ENCODE assay signal across 2 cellular contexts in the genomic region with DNA sequence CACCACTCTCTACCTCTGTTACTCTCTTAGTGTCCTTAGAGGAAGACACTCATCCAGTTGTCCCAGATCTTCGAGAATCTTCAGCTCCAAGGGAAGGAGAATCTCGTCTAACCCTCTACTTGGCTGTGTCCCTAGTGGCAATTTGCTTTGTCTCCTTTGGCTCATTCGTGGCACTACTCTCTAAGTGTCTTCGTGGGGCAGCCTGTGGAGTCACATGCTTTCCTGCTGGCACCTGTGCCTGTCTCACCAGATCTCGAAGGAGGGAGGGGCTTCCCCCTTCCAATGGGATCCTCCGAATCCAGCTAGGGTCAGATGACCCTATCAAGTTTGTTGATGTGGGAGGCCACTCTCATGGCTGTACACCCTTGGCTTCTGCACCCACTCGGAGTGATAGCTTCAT.
TF ChIP-seq lines count a peak whose summit lies in the region.

No MANE protein-coding gene starts in this region.

TF ChIP-seq in H1, 55 proteins besides CTCF, POLR2A, EP300 and RAD21:
- TF ChIP-seq, protein P1, sequence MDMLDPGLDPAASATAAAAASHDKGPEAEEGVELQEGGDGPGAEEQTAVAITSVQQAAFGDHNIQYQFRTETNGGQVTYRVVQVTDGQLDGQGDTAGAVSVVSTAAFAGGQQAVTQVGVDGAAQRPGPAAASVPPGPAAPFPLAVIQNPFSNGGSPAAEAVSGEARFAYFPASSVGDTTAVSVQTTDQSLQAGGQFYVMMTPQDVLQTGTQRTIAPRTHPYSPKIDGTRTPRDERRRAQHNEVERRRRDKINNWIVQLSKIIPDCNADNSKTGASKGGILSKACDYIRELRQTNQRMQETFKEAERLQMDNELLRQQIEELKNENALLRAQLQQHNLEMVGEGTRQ (IDR thresholded peaks at IDR 0.05; ENCODE audit: low read length) = no peak
- TF ChIP-seq NANOG (IDR thresholded peaks at IDR 0.05; ENCODE audit: insufficient read depth, low read depth, low read length, poor library complexity, severe bottlenecking) (no peak), ASH2L (IDR thresholded peaks at IDR 0.05; ENCODE audit: low read length) (no peak), TEAD4 (IDR thresholded peaks at IDR 0.05; ENCODE audit: low read depth, low read length) (no peak), KDM1A (IDR thresholded peaks at IDR 0.05; ENCODE audit: borderline replicate concordance, low read length) (no peak), MAFK (IDR thresholded peaks at IDR 0.05; ENCODE audit: low read depth, low read length) (no peak), SRF (IDR thresholded peaks at IDR 0.05; ENCODE audit: low read depth, low read length) (no peak), CBX5 (IDR thresholded peaks at IDR 0.05; ENCODE audit: low read depth, low read length) (no peak)
- TF ChIP-seq, protein P2, sequence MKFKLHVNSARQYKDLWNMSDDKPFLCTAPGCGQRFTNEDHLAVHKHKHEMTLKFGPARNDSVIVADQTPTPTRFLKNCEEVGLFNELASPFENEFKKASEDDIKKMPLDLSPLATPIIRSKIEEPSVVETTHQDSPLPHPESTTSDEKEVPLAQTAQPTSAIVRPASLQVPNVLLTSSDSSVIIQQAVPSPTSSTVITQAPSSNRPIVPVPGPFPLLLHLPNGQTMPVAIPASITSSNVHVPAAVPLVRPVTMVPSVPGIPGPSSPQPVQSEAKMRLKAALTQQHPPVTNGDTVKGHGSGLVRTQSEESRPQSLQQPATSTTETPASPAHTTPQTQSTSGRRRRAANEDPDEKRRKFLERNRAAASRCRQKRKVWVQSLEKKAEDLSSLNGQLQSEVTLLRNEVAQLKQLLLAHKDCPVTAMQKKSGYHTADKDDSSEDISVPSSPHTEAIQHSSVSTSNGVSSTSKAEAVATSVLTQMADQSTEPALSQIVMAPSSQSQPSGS (IDR thresholded peaks at IDR 0.05; ENCODE audit: low read length) = no peak
- TF ChIP-seq, protein P3, sequence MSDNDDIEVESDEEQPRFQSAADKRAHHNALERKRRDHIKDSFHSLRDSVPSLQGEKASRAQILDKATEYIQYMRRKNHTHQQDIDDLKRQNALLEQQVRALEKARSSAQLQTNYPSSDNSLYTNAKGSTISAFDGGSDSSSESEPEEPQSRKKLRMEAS (IDR thresholded peaks at IDR 0.05) = peak; percentile 58
- TF ChIP-seq, protein P4, sequence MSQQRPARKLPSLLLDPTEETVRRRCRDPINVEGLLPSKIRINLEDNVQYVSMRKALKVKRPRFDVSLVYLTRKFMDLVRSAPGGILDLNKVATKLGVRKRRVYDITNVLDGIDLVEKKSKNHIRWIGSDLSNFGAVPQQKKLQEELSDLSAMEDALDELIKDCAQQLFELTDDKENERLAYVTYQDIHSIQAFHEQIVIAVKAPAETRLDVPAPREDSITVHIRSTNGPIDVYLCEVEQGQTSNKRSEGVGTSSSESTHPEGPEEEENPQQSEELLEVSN (IDR thresholded peaks at IDR 0.05) = peak; percentile 46; the same call in 1 of the 2 replicates

TF ChIP-seq in HepG2, 621 proteins besides CTCF, POLR2A, EP300 and RAD21:
- TF ChIP-seq ZNF543 (CRISPR knock-in tag; IDR thresholded peaks at IDR 0.05) (no peak), ZNF337 (CRISPR knock-in tag; IDR thresholded peaks at IDR 0.05; ENCODE audit: borderline replicate concordance, low read depth) (no peak), ZSCAN22 (CRISPR knock-in tag; IDR thresholded peaks at IDR 0.05) (no peak), ZNF674 (CRISPR knock-in tag; IDR thresholded peaks at IDR 0.05; ENCODE audit: low read depth) (no peak), ETV6 (CRISPR knock-in tag; conservative IDR thresholded peaks at IDR 0.05) (no peak), ZNF207 (IDR thresholded peaks at IDR 0.05; ENCODE audit: borderline replicate concordance) (no peak), RELA (CRISPR knock-in tag; IDR thresholded peaks at IDR 0.05) (no peak), AGO2 (optimal IDR thresholded peaks at IDR 0.05; ENCODE audit: low read depth, low read length) (no peak), NR2F2 (IDR thresholded peaks at IDR 0.05; ENCODE audit: borderline replicate concordance, low read depth) (no peak), PITX1 (CRISPR knock-in tag; IDR thresholded peaks at IDR 0.05) (no peak), DR1 (CRISPR knock-in tag; IDR thresholded peaks at IDR 0.05) (no peak), CHD2 (IDR thresholded peaks at IDR 0.05; ENCODE audit: low read depth, low read length) (no peak), HDAC6 (IDR thresholded peaks at IDR 0.05; ENCODE audit: low read depth, low read length) (no peak), POLR2G (IDR thresholded peaks at IDR 0.05; ENCODE audit: low read depth, low read length) (no peak), RFX3 (CRISPR knock-in tag; IDR thresholded peaks at IDR 0.05) (no peak), KAT7 (CRISPR knock-in tag; IDR thresholded peaks at IDR 0.05; ENCODE audit: borderline replicate concordance) (no peak), EEA1 (CRISPR knock-in tag; IDR thresholded peaks at IDR 0.05; ENCODE audit: borderline replicate concordance) (no peak)
- TF ChIP-seq, protein P5, sequence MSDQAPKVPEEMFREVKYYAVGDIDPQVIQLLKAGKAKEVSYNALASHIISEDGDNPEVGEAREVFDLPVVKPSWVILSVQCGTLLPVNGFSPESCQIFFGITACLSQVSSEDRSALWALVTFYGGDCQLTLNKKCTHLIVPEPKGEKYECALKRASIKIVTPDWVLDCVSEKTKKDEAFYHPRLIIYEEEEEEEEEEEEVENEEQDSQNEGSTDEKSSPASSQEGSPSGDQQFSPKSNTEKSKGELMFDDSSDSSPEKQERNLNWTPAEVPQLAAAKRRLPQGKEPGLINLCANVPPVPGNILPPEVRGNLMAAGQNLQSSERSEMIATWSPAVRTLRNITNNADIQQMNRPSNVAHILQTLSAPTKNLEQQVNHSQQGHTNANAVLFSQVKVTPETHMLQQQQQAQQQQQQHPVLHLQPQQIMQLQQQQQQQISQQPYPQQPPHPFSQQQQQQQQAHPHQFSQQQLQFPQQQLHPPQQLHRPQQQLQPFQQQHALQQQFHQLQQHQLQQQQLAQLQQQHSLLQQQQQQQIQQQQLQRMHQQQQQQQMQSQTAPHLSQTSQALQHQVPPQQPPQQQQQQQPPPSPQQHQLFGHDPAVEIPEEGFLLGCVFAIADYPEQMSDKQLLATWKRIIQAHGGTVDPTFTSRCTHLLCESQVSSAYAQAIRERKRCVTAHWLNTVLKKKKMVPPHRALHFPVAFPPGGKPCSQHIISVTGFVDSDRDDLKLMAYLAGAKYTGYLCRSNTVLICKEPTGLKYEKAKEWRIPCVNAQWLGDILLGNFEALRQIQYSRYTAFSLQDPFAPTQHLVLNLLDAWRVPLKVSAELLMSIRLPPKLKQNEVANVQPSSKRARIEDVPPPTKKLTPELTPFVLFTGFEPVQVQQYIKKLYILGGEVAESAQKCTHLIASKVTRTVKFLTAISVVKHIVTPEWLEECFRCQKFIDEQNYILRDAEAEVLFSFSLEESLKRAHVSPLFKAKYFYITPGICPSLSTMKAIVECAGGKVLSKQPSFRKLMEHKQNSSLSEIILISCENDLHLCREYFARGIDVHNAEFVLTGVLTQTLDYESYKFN (CRISPR knock-in tag; conservative IDR thresholded peaks at IDR 0.05) = no peak
- TF ChIP-seq, protein P6, sequence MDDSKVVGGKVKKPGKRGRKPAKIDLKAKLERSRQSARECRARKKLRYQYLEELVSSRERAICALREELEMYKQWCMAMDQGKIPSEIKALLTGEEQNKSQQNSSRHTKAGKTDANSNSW (CRISPR knock-in tag; IDR thresholded peaks at IDR 0.05; ENCODE audit: borderline replicate concordance) = no peak
TF ChIP-seq in HepG2: peak in this region for 0.
